ENCODE assay signal across 9 cellular contexts in genomic region chr6:168906251-168906845, GRCh38.
"Had no signal": no experiment of that assay in that cellular context is flagged by ENCODE, and none has a peak within 500 bp of the region (broad histone marks: within the 10 kb centered on the region; RNA-seq: fewer than 3 reads in every experiment).

No MANE protein-coding gene starts in this region.

- DNase-seq: amniotic stem cell, esophagus squamous epithelium, glutamatergic neuron, substantia nigra, transverse colon had no signal

- ATAC-seq: activated CD4-positive, CD25-positive, alpha-beta regulatory T cell treated with anti-CD3 and anti-CD28 coated beads, Interleukin-2, amount 50 U/mL, for 24 hours; left lobe of liver; stimulated activated memory B cell treated with anti-CD40 and anti-IgM and Interleukin-4, amounts not matched to agents 10 μg/mL and 1 μg/mL and 100 μg/mL, for 72 hours had no signal

- H3K36me3 ChIP-seq: esophagus squamous epithelium, right atrium auricular region, transverse colon had no signal

- H3K27ac ChIP-seq: right atrium auricular region had no signal

- H3K9me3 ChIP-seq: esophagus squamous epithelium, right atrium auricular region, transverse colon had no signal

- H3K4me1 ChIP-seq: right atrium auricular region had no signal

- H3K4me3 ChIP-seq: esophagus squamous epithelium, right atrium auricular region, transverse colon had no signal

- H3K27me3 ChIP-seq: right atrium auricular region, transverse colon had no signal
